Comparison of ENCODE assay signal across 8 cellular contexts in the genomic region with DNA sequence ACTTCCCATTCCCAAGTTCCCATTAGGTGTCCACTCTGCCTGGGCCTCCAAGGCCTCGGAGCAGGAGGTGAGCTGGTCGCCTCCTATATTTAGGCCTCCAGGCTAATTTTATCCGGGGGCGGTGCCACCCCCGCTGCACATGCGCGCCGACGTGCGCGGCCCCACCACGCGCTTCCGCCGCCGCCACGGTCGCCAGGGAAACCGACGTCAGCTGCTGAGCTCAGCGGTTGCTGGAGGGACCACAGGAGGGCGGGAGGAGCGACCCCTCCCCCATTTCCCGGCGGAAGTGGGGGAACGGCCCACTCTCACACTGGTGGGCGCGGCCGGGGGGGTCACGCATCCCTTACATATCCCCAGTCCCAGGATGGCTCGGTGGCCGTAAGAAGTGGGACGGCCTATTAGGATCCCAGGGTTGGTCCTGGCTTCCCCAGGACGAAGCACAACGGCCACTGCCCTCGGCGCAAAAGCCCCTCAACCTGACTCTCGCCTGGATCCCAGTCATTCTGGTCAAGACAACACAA. TPM values are rescaled to one million over a fixed set of nuclear protein-coding genes. Genes with fewer than 3 reads are reported as not detected.
DNase-seq lines count a peak whose midpoint lies in the region; ATAC-seq and TF ChIP-seq lines count a peak whose summit lies in the region.

No MANE protein-coding gene starts in this region.

- peaks cover 41% of the 10 kb centered on the region for H3F3A ChIP-seq in neural progenitor cell (ENCODE audit: low read depth)

- POLR2A ChIA-PET in A673 (lab: Charles Lee; ENCODE audit: low non-redundant PET) = interaction anchor here (0.9 kb wide), 1 partner anchor 22 kb away, joined by 7 read pairs; no protein-coding TSS in a partner anchor
- POLR2A ChIA-PET in RWPE1 (lab: Yijun Ruan, JAX; ENCODE audit: low non-redundant PET) = interaction anchor here (0.6 kb wide), 1 partner anchor 85 kb away, joined by 3 read pairs; no protein-coding TSS in a partner anchor

- H3K9ac ChIP-seq in neural progenitor cell = peak overlapping the region; percentile 18

- TF ChIP-seq CTCF in A673 (conservative IDR thresholded peaks at IDR 0.05; ENCODE audit: low read depth, low read length) (no peak), RWPE1 (conservative IDR thresholded peaks at IDR 0.05; ENCODE audit: low read depth) (no peak), foreskin keratinocyte (conservative IDR thresholded peaks at IDR 0.05) (no peak), neural progenitor cell (IDR thresholded peaks at IDR 0.05) (no peak)

- H3K27ac ChIP-seq in A673 (ENCODE audit: low read depth, low read length, poor library complexity, severe bottlenecking) (peak overlapping the region; percentile 97), RWPE1 (peak overlapping the region; percentile 98), foreskin keratinocyte (peak overlapping the region; percentile 99), neural progenitor cell (no peak overlapping the region)

- H3K4me1 ChIP-seq in A673 (ENCODE audit: insufficient read depth, low read length, poor library complexity, severe bottlenecking) (peaks cover 43% of the 10 kb centered on the region), foreskin keratinocyte (peaks cover 9% of the 10 kb centered on the region), neural progenitor cell (peaks cover 18% of the 10 kb centered on the region)

- no peak overlapping the region for H3K4me3 Mint-ChIP-seq in neural progenitor cell
- H3K4me3 Mint-ChIP-seq in stimulated activated naive CD8-positive, alpha-beta T cell treated with anti-CD3 and anti-CD28 coated beads, Interleukin-15, amount 100 ng/mL, for 72 hours = no peak overlapping the region

- H3K27me3 ChIP-seq in A673 (replicated peaks; ENCODE audit: insufficient read depth, low read depth, low read length, poor library complexity) = no peaks in the 10 kb centered on the region
- H3K27me3 ChIP-seq in foreskin keratinocyte = no peaks in the 10 kb centered on the region
- no peaks in the 10 kb centered on the region for H3K27me3 ChIP-seq in neural progenitor cell

- H3K36me3 Mint-ChIP-seq in neural progenitor cell = peaks cover 7% of the 10 kb centered on the region

- CTCF ChIA-PET in A673 (lab: Charles Lee) (no interaction called here), RWPE1 (lab: Yijun Ruan, JAX) (interaction anchor here (0.7 kb wide), 1 partner anchor 1012 kb away, joined by 4 read pairs; no protein-coding TSS in a partner anchor)

- H3K4me1 Mint-ChIP-seq in neural progenitor cell = peaks cover 21% of the 10 kb centered on the region
- peaks cover 37% of the 10 kb centered on the region for H3K4me1 Mint-ChIP-seq in stimulated activated naive CD8-positive, alpha-beta T cell treated with anti-CD3 and anti-CD28 coated beads, Interleukin-15, amount 100 ng/mL, for 72 hours

- H3K27me3 Mint-ChIP-seq in neural progenitor cell (ENCODE audit: insufficient read depth, low read depth) = peaks cover 16% of the 10 kb centered on the region
- no peaks in the 10 kb centered on the region for H3K27me3 Mint-ChIP-seq in stimulated activated naive CD8-positive, alpha-beta T cell treated with anti-CD3 and anti-CD28 coated beads, Interleukin-15, amount 100 ng/mL, for 72 hours

- H3K4me2 ChIP-seq in neural progenitor cell = peak overlapping the region; percentile 92

- no peaks in the 10 kb centered on the region for H3K9me3 ChIP-seq in A673 (ENCODE audit: low read depth, low read length, poor library complexity, severe bottlenecking)
- H3K9me3 ChIP-seq in neural progenitor cell (ENCODE audit: low read depth) = no peaks in the 10 kb centered on the region

- H3K27ac Mint-ChIP-seq in neural progenitor cell = peak overlapping the region; percentile 96
- peak overlapping the region; percentile 95 to 96 for H3K27ac Mint-ChIP-seq in stimulated activated naive CD8-positive, alpha-beta T cell treated with anti-CD3 and anti-CD28 coated beads, Interleukin-15, amount 100 ng/mL, for 72 hours

- intact Hi-C loops in A673 (cut with micrococcal nuclease; ENCODE audit: unreplicated experiment) = no loop called here

- H4K20me1 ChIP-seq in neural progenitor cell (ENCODE audit: low read depth) = peaks cover 18% of the 10 kb centered on the region

- no peaks in the 10 kb centered on the region for H3K9me3 Mint-ChIP-seq in neural progenitor cell
- H3K9me3 Mint-ChIP-seq in stimulated activated naive CD8-positive, alpha-beta T cell treated with anti-CD3 and anti-CD28 coated beads, Interleukin-15, amount 100 ng/mL, for 72 hours = no peaks in the 10 kb centered on the region

- H3K79me2 ChIP-seq in neural progenitor cell (ENCODE audit: low read depth) = no peaks in the 10 kb centered on the region

- ATAC-seq in GM18867 (IDR thresholded peaks at IDR 0.05; ENCODE audit: unreplicated experiment) (peak; percentile 48), HG03432 (IDR thresholded peaks at IDR 0.05; ENCODE audit: unreplicated experiment) (peak; percentile 57), foreskin keratinocyte (no peak)
- ATAC-seq in stimulated activated naive CD8-positive, alpha-beta T cell treated with anti-CD3 and anti-CD28 coated beads, Interleukin-15, amount 100 ng/mL, for 72 hours = peak; percentile 59

- DNase-seq in A673 (ENCODE audit: low spot score) (peak; percentile 91), RWPE1 (ENCODE audit: low spot score) (no peak), foreskin keratinocyte (peak; percentile 40 to 66), neural progenitor cell (ENCODE audit: low spot score) (peak; percentile 86)
- DNase-seq in activated naive CD4-positive, alpha-beta T cell (lab: John Stamatoyannopoulos, UW) = peak; percentile 63 to 87 (median 72)
- peak; percentile 82 to 87 for DNase-seq in stimulated activated naive CD8-positive, alpha-beta T cell treated with anti-CD3 and anti-CD28 coated beads, Interleukin-15, amount 100 ng/mL, for 72 hours

- H2AFZ ChIP-seq in neural progenitor cell (replicated peaks) = no peak overlapping the region

- H3K4me3 ChIP-seq in A673 (ENCODE audit: low read depth, low read length, poor library complexity, severe bottlenecking) (peak overlapping the region; percentile 83), neural progenitor cell (peak overlapping the region; percentile 69)

- H3K36me3 ChIP-seq in A673 (ENCODE audit: insufficient read depth, low read length, poor library complexity, severe bottlenecking) (peaks cover 39% of the 10 kb centered on the region), neural progenitor cell (no peaks in the 10 kb centered on the region)

- BruUV-seq in A673 (replicated peaks; lab: Mats Ljungman, UMichigan) = TSS peak; percentile 19

RNA-seq across cellular contexts. Expression of a gene that starts 1.0 kb away (rescaled TPM):
- 47.1 and 50.0 TPM in 2 replicates for total RNA-seq in A673 (2021)
- total RNA-seq in foreskin keratinocyte = 25.8 and 28.2 TPM in 2 replicates
- polyA plus RNA-seq in foreskin keratinocyte = 15.2 and 19.9 TPM in 2 replicates
- 3.2 and 11.4 TPM in 2 replicates for total RNA-seq in neural progenitor cell (ENCODE audit: low replicate concordance)

RNA-seq across cellular contexts. Expression of a gene that starts 11.6 kb away (rescaled TPM):
- total RNA-seq in A673 (2021) = 41.3 and 51.0 TPM in 2 replicates
- 5.5 and 6.9 TPM in 2 replicates for total RNA-seq in foreskin keratinocyte
- polyA plus RNA-seq in foreskin keratinocyte = 15.2 and 17.7 TPM in 2 replicates
- 9.4 and 11.7 TPM in 2 replicates for total RNA-seq in neural progenitor cell (ENCODE audit: low replicate concordance)

RNA-seq across cellular contexts. Expression of a gene that starts 25.0 kb away (rescaled TPM):
- total RNA-seq in A673 (2021) = 19.4 and 25.3 TPM in 2 replicates
- total RNA-seq in foreskin keratinocyte = 23.0 and 24.9 TPM in 2 replicates
- polyA plus RNA-seq in foreskin keratinocyte = 24.1 and 25.4 TPM in 2 replicates
- 26.0 and 45.5 TPM in 2 replicates for total RNA-seq in neural progenitor cell (ENCODE audit: low replicate concordance)

RNA-seq across cellular contexts. Expression of a gene that starts 27.3 kb away (rescaled TPM):
- 1.7 and 3.9 TPM in 2 replicates for total RNA-seq in A673 (2021)
- 1.0 and 1.1 TPM in 2 replicates for total RNA-seq in foreskin keratinocyte
- 2.6 and 2.8 TPM in 2 replicates for polyA plus RNA-seq in foreskin keratinocyte
- 2.0 TPM in 1 of 2 replicates, not detected in the other for total RNA-seq in neural progenitor cell (ENCODE audit: low replicate concordance)

RNA-seq across cellular contexts. Expression of a gene that starts 32.9 kb away (rescaled TPM):
- not detected in 2 replicates for total RNA-seq in A673 (2021)
- 2.4 and 4.7 TPM in 2 replicates for total RNA-seq in foreskin keratinocyte
- 4.0 and 8.4 TPM in 2 replicates for polyA plus RNA-seq in foreskin keratinocyte
- total RNA-seq in neural progenitor cell (ENCODE audit: low replicate concordance) = not detected in 2 replicates
